In genomic region chr7:36657031-36657660, GRCh38 we compare ENCODE assay signal across 20 cellular contexts.
DNase-seq lines count a peak whose midpoint lies in the region; ATAC-seq and TF ChIP-seq lines count a peak whose summit lies in the region.
"Had no signal": no experiment of that assay in that cellular context is flagged by ENCODE, and none has a peak within 500 bp of the region (broad histone marks: within the 10 kb centered on the region; RNA-seq: fewer than 3 reads in every experiment).

No MANE protein-coding gene starts in this region.

- BruUV-seq in Panc1 (replicated peaks; lab: Mats Ljungman, UMichigan): no TSS peak

- H3K27me3 ChIP-seq in Panc1 (ENCODE audit: control insufficient read depth, insufficient read depth, low read length) (no peaks in the 10 kb centered on the region), neural progenitor cell (no peaks in the 10 kb centered on the region)
- H3K27me3 ChIP-seq: tibial artery had no signal

- H3K4me3 ChIP-seq in Panc1 (ENCODE audit: low read depth in 2 of 2, low read length in 2 of 2): no peak overlapping the region
- H3K4me3 ChIP-seq in neural progenitor cell: no peak overlapping the region
- H3K4me3 ChIP-seq: GM12878, tibial artery had no signal

- peak overlapping the region; percentile 99 for H3K27ac ChIP-seq in Panc1 (ENCODE audit: low read length)
- peak overlapping the region; percentile 98 for H3K27ac ChIP-seq in neural progenitor cell
- H3K27ac ChIP-seq: tibial artery had no signal

- no peak for ATAC-seq in Panc1
- ATAC-seq in GM21786 (IDR thresholded peaks at IDR 0.05; ENCODE audit: unreplicated experiment): no peak
- ATAC-seq: GM12878; stimulated activated memory B cell treated with anti-CD40 and anti-IgM and Interleukin-4, amounts not matched to agents 10 μg/mL and 1 μg/mL and 100 μg/mL, for 72 hours had no signal

- intact Hi-C loops in Panc1 (cut with micrococcal nuclease; ENCODE audit: unreplicated experiment): loop anchor here (5.0 kb wide), 2 partner anchors 165 to 525 kb away; no protein-coding TSS in a partner anchor

- H3K36me3 Mint-ChIP-seq in T-helper 2 cell treated with Interferon-gamma antibody and Interleukin-4, amounts not matched to agents 5 μg/mL and 100 μg/mL, for 36 hours (ENCODE audit: low read depth): peaks cover 28% of the 10 kb centered on the region
- H3K36me3 Mint-ChIP-seq in endothelial cell (ENCODE audit: low read depth, unreplicated experiment) (no peaks in the 10 kb centered on the region), neural progenitor cell (no peaks in the 10 kb centered on the region)

- H3K27ac Mint-ChIP-seq in T-helper 2 cell treated with Interferon-gamma antibody and Interleukin-4, amounts not matched to agents 5 μg/mL and 100 μg/mL, for 36 hours: peak overlapping the region; percentile 17
- H3K27ac Mint-ChIP-seq in endothelial cell (ENCODE audit: unreplicated experiment) (peak overlapping the region; percentile 55), neural progenitor cell (peak overlapping the region; percentile 55)
- H3K27ac Mint-ChIP-seq: activated CD4-positive, alpha-beta T cell treated with anti-CD3 and anti-CD28 coated beads, Interleukin-2, amount 10 ng/mL, durations not matched to agents 24 days and 14 days; stimulated activated memory B cell treated with anti-CD40 and anti-IgM and Interleukin-4, amounts not matched to agents 10 μg/mL and 1 μg/mL and 100 μg/mL, for 72 hours had no signal

- H3K4me2 ChIP-seq in neural progenitor cell: no peak overlapping the region

- no peak overlapping the region for H3K9ac ChIP-seq in neural progenitor cell

- H4K20me1 ChIP-seq in neural progenitor cell (ENCODE audit: low read depth): no peaks in the 10 kb centered on the region

- CTCF ChIA-PET in Panc1 (lab: Charles Lee): no interaction called here

- no peaks in the 10 kb centered on the region for H3K79me2 ChIP-seq in neural progenitor cell (ENCODE audit: low read depth)

- no peaks in the 10 kb centered on the region for H3K9me3 Mint-ChIP-seq in T-helper 2 cell treated with Interferon-gamma antibody and Interleukin-4, amounts not matched to agents 5 μg/mL and 100 μg/mL, for 36 hours
- no peaks in the 10 kb centered on the region for H3K9me3 Mint-ChIP-seq in endothelial cell (ENCODE audit: unreplicated experiment)
- H3K9me3 Mint-ChIP-seq in neural progenitor cell: peaks cover 2% of the 10 kb centered on the region
- H3K9me3 Mint-ChIP-seq: activated CD4-positive, alpha-beta T cell treated with anti-CD3 and anti-CD28 coated beads, Interleukin-2, amount 10 ng/mL, durations not matched to agents 24 days and 14 days; neural crest cell; stimulated activated memory B cell treated with anti-CD40 and anti-IgM and Interleukin-4, amounts not matched to agents 10 μg/mL and 1 μg/mL and 100 μg/mL, for 72 hours had no signal

- no peaks in the 10 kb centered on the region for H3K36me3 ChIP-seq in Panc1 (ENCODE audit: control insufficient read depth, insufficient read depth, low read length)
- H3K36me3 ChIP-seq in neural progenitor cell: no peaks in the 10 kb centered on the region
- H3K36me3 ChIP-seq: tibial artery had no signal

- no peak for DNase-seq in T-helper 2 cell treated with Interferon-gamma antibody and Interleukin-4, amounts not matched to agents 5 μg/mL and 100 μg/mL, for 36 hours (ENCODE audit: low spot score)
- DNase-seq in T-helper 2 cell: no peak
- no peak for DNase-seq in Panc1 (ENCODE audit: low read depth, low spot score)
- DNase-seq in endothelial cell (ENCODE audit: low spot score): no peak
- no peak for DNase-seq in neural progenitor cell (ENCODE audit: low spot score)
- no peak for DNase-seq in stimulated activated CD4-positive, alpha-beta T cell treated with anti-CD3 and anti-CD28 coated beads, Interleukin-1b, Interleukin-23, amount 100 ng/mL, for 48 hours
- no peak for DNase-seq in H4 (ENCODE audit: low spot score)
- DNase-seq: 8988T; activated CD4-positive, alpha-beta T cell treated with anti-CD3 and anti-CD28 coated beads, Interleukin-2, amount 10 ng/mL, durations not matched to agents 24 days and 14 days; caudate nucleus; DMS 273 treated with DMSO at 0.1 percent for 48 hours; GF-D8; mammary epithelial cell; NCI-H1105; NCI-H2171; tibial artery had no signal

- H2AFZ ChIP-seq in neural progenitor cell (replicated peaks): no peak overlapping the region

- H3F3A ChIP-seq in neural progenitor cell (ENCODE audit: low read depth): peaks cover 50% of the 10 kb centered on the region

- H3K9me3 ChIP-seq in Panc1 (ENCODE audit: control insufficient read depth, insufficient read depth, low read depth, low read length): peaks cover 66% of the 10 kb centered on the region; the same call in 1 of the 2 replicates
- no peaks in the 10 kb centered on the region for H3K9me3 ChIP-seq in neural progenitor cell (ENCODE audit: low read depth)
- H3K9me3 ChIP-seq: tibial artery had no signal

- H3K27me3 Mint-ChIP-seq in T-helper 2 cell treated with Interferon-gamma antibody and Interleukin-4, amounts not matched to agents 5 μg/mL and 100 μg/mL, for 36 hours (ENCODE audit: low read depth): no peaks in the 10 kb centered on the region
- H3K27me3 Mint-ChIP-seq in endothelial cell (ENCODE audit: unreplicated experiment): peaks cover 8% of the 10 kb centered on the region
- H3K27me3 Mint-ChIP-seq in neural progenitor cell (ENCODE audit: insufficient read depth, low read depth): peaks cover 6% of the 10 kb centered on the region
- H3K27me3 Mint-ChIP-seq: activated CD4-positive, alpha-beta T cell treated with anti-CD3 and anti-CD28 coated beads, Interleukin-2, amount 10 ng/mL, durations not matched to agents 24 days and 14 days had no signal

- TF ChIP-seq CTCF in Panc1 (IDR thresholded peaks at IDR 0.05) (no peak), endothelial cell (IDR thresholded peaks at IDR 0.05; ENCODE audit: unreplicated experiment) (no peak), neural progenitor cell (IDR thresholded peaks at IDR 0.05) (no peak)

- in situ Hi-C loops in Panc1 (cut with HindIII; ENCODE audit: low pct_unique_long_range_greater_than_20kb, low sequenced_read_pairs): no loop called here

- POLR2A ChIA-PET in Panc1 (lab: Charles Lee): no interaction called here

- no peak overlapping the region for H3K4me3 Mint-ChIP-seq in T-helper 2 cell treated with Interferon-gamma antibody and Interleukin-4, amounts not matched to agents 5 μg/mL and 100 μg/mL, for 36 hours
- H3K4me3 Mint-ChIP-seq in endothelial cell (ENCODE audit: unreplicated experiment) (no peak overlapping the region), neural progenitor cell (no peak overlapping the region)
- H3K4me3 Mint-ChIP-seq: activated CD4-positive, alpha-beta T cell treated with anti-CD3 and anti-CD28 coated beads, Interleukin-2, amount 10 ng/mL, durations not matched to agents 24 days and 14 days; neural crest cell; stimulated activated memory B cell treated with anti-CD40 and anti-IgM and Interleukin-4, amounts not matched to agents 10 μg/mL and 1 μg/mL and 100 μg/mL, for 72 hours had no signal

- peaks cover 14% of the 10 kb centered on the region for H3K4me1 Mint-ChIP-seq in T-helper 2 cell treated with Interferon-gamma antibody and Interleukin-4, amounts not matched to agents 5 μg/mL and 100 μg/mL, for 36 hours (ENCODE audit: low read depth)
- H3K4me1 Mint-ChIP-seq in endothelial cell (ENCODE audit: unreplicated experiment) (peaks cover 66% of the 10 kb centered on the region), neural progenitor cell (peaks cover 86% of the 10 kb centered on the region)
- H3K4me1 Mint-ChIP-seq: stimulated activated memory B cell treated with anti-CD40 and anti-IgM and Interleukin-4, amounts not matched to agents 10 μg/mL and 1 μg/mL and 100 μg/mL, for 72 hours had no signal

- H3K4me1 ChIP-seq in Panc1 (ENCODE audit: control insufficient read depth, insufficient read depth, low read length): peaks cover 34% of the 10 kb centered on the region
- peaks cover 82% of the 10 kb centered on the region for H3K4me1 ChIP-seq in neural progenitor cell
- H3K4me1 ChIP-seq: tibial artery had no signal
